Comparison of ENCODE assay signal across 17 cellular contexts in the genomic region with DNA sequence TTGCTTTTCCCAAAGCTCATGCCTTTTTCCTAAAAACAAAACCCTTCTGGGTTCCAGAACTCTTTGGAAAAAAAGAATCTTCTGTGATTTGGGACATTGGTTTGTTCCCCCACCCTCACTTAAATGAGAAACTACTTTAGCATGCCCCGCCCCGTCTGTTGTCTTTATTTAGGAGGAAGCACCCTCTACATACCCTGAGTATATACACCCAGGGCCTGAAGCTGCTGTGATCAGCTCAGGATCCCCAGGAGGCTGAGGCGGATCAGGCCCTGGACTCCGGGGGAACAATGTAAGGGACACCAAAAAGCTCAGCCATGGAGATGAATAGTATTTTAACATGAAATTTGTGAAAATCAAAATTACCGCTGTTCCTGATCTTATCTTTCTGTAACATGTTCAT. TPM values are rescaled to one million over a fixed set of nuclear protein-coding genes. Genes with fewer than 3 reads are reported as not detected.
DNase-seq lines count a peak whose midpoint lies in the region; TF ChIP-seq lines count a peak whose summit lies in the region.
"Had no signal": no experiment of that assay in that cellular context is flagged by ENCODE, and none has a peak within 500 bp of the region (broad histone marks: within the 10 kb centered on the region; RNA-seq: fewer than 3 reads in every experiment).

No MANE protein-coding gene starts in this region.

- H3K18ac ChIP-seq in H9 (ENCODE audit: insufficient read length, low read depth, low read length): no peak overlapping the region
- no peak overlapping the region for H3K18ac ChIP-seq in mesenchymal stem cell (ENCODE audit: low read depth in 1 of 2, low read length in 2 of 2)

- TF ChIP-seq CTCF in H9 (conservative IDR thresholded peaks at IDR 0.05) (no peak), PC-9 (conservative IDR thresholded peaks at IDR 0.05) (no peak), type B pancreatic cell (conservative IDR thresholded peaks at IDR 0.05) (no peak)

- H3K56ac ChIP-seq in H9 (ENCODE audit: insufficient read length, low read depth, low read length): no peak overlapping the region

- H3K36me3 Mint-ChIP-seq in H9 (ENCODE audit: insufficient read depth in 1 of 3, low read depth in 3 of 3) (no peaks in the 10 kb centered on the region; a peak in 1 of 7 replicates), type B pancreatic cell (no peaks in the 10 kb centered on the region)

- H2BK12ac ChIP-seq in H9 (ENCODE audit: insufficient read length, low read depth, low read length): no peak overlapping the region
- H2BK12ac ChIP-seq in mesenchymal stem cell (ENCODE audit: low read length in 2 of 2): no peak overlapping the region

- H3K79me1 ChIP-seq in H9 (ENCODE audit: insufficient read depth, low read depth, low read length, poor library complexity, severe bottlenecking) (no peaks in the 10 kb centered on the region), mesenchymal stem cell (replicated peaks; ENCODE audit: low read length, poor library complexity, severe bottlenecking) (no peaks in the 10 kb centered on the region)

- H3K4me3 Mint-ChIP-seq in H9: peak overlapping the region in 1 of 2 experiments; percentile 34; a peak in 1 of 5 replicates
- H3K4me3 Mint-ChIP-seq in type B pancreatic cell: peak overlapping the region; percentile 70
- H3K4me3 Mint-ChIP-seq: CD4-positive, alpha-beta T cell had no signal

- H3K36me3 ChIP-seq in PC-9 (ENCODE audit: low read depth): no peaks in the 10 kb centered on the region
- H3K36me3 ChIP-seq in mesenchymal stem cell (ENCODE audit: control insufficient read depth in 1 of 2, insufficient read depth in 2 of 2, low read depth in 1 of 2, low read length in 2 of 2): no peaks in the 10 kb centered on the region
- H3K36me3 ChIP-seq: BE2C, SJSA1 had no signal

- no peak overlapping the region for H2AFZ ChIP-seq in H9 (ENCODE audit: low read length)
- H2AFZ ChIP-seq in PC-9: no peak overlapping the region
- no peak overlapping the region for H2AFZ ChIP-seq in mesenchymal stem cell (ENCODE audit: low read depth, low read length)

- BruUV-seq in PC-9 (replicated peaks; lab: Mats Ljungman, UMichigan): no TSS peak

- WGBS in H9 (ENCODE audit: extremely low coverage, insufficient read length, low lambda C conversion rate): no CpG with 5 or more reads among the region's 5 CpGs
- WGBS in mesenchymal stem cell: 90% methylated on average over 5 of the region's 5 CpGs

- intact Hi-C loops in PC-9 (cut with micrococcal nuclease; ENCODE audit: unreplicated experiment): loop anchor here (10.0 kb wide), 1 partner anchor 324 kb away; no protein-coding TSS in a partner anchor

- H4K91ac ChIP-seq in H9 (ENCODE audit: insufficient read length, low read depth, low read length) (no peak overlapping the region), mesenchymal stem cell (ENCODE audit: low read length) (no peak overlapping the region)

- H2BK5ac ChIP-seq in H9 (ENCODE audit: insufficient read length, low read length) (no peak overlapping the region), mesenchymal stem cell (ENCODE audit: low read depth, low read length, poor library complexity, severe bottlenecking) (no peak overlapping the region)

- H3K27ac Mint-ChIP-seq in H9: peak overlapping the region in 2 of 3 experiments; percentile 53 to 59; a peak in 4 of 7 replicates
- peak overlapping the region; percentile 93 for H3K27ac Mint-ChIP-seq in type B pancreatic cell
- H3K27ac Mint-ChIP-seq: CD4-positive, alpha-beta T cell had no signal

- DNase-seq in H9 (no peak), PC-9 (no peak), mesenchymal stem cell (no peak), type B pancreatic cell (ENCODE audit: extremely low spot score, unreplicated experiment) (no peak), NCI-H2196 (lab: John Stamatoyannopoulos, UW; ENCODE audit: unreplicated experiment) (no peak), NCI-H187 treated with DMSO at 0.1 percent for 48 hours (lab: John Stamatoyannopoulos, UW) (no peak), D341Med (ENCODE audit: low spot score) (no peak)
- DNase-seq: BE2C; CD4-positive, alpha-beta T cell; DMS79; KBM-7; MV-4-11; NCI-H1417; NCI-H2081; NCI-H510A treated with DMSO at 0.1 percent for 48 hours; NCI-H82 had no signal

- H3F3A ChIP-seq in PC-9 (ENCODE audit: insufficient read depth, low read depth): peaks cover 19% of the 10 kb centered on the region; the same call in 1 of the 2 replicates

- H3K4me2 ChIP-seq in H9 (ENCODE audit: insufficient read depth, insufficient read length, low read length) (no peak overlapping the region), PC-9 (peak overlapping the region; percentile 77), mesenchymal stem cell (ENCODE audit: low read length, poor library complexity, severe bottlenecking) (no peak overlapping the region)

- H3K27me3 ChIP-seq in H9 (ENCODE audit: insufficient read depth, low read length) (no peaks in the 10 kb centered on the region), PC-9 (ENCODE audit: insufficient read depth, low read depth) (no peaks in the 10 kb centered on the region), mesenchymal stem cell (ENCODE audit: control insufficient read depth in 1 of 2, insufficient read depth in 1 of 2, low read length in 2 of 2) (peaks cover 0 to 3% of the 10 kb centered on the region in 2 experiments)
- H3K27me3 ChIP-seq: SJSA1 had no signal

- H4K20me1 ChIP-seq in H9 (ENCODE audit: control insufficient read depth, insufficient read depth, insufficient read length) (no peaks in the 10 kb centered on the region), PC-9 (ENCODE audit: insufficient read depth) (no peaks in the 10 kb centered on the region)

- no peak overlapping the region for H3K4me3 ChIP-seq in PC-9
- no peak overlapping the region for H3K4me3 ChIP-seq in mesenchymal stem cell (ENCODE audit: insufficient read depth in 1 of 2, low read depth in 1 of 2, low read length in 2 of 2)
- H3K4me3 ChIP-seq: SJSA1 had no signal

- H3K4ac ChIP-seq in H9 (ENCODE audit: low read depth, low read length) (no peak overlapping the region), mesenchymal stem cell (ENCODE audit: low read depth in 1 of 2, low read length in 2 of 2) (no peak overlapping the region)

- H2AK5ac ChIP-seq in H9 (ENCODE audit: insufficient read length, low read length) (no peak overlapping the region), mesenchymal stem cell (ENCODE audit: low read length, severe bottlenecking) (peak overlapping the region; percentile 41)

- POLR2A ChIA-PET in PC-9 (lab: Charles Lee; ENCODE audit: unreplicated experiment): no interaction called here

- H3K4me1 Mint-ChIP-seq in H9: peaks cover 43 to 46% of the 10 kb centered on the region in 2 experiments
- peaks cover 29% of the 10 kb centered on the region for H3K4me1 Mint-ChIP-seq in type B pancreatic cell (ENCODE audit: unreplicated experiment)

- no peak overlapping the region for H3T11ph ChIP-seq in H9 (ENCODE audit: low read length)

- H2BK120ac ChIP-seq in H9 (ENCODE audit: low read depth, low read length, poor library complexity, severe bottlenecking) (no peak overlapping the region), mesenchymal stem cell (ENCODE audit: low read depth, low read length) (no peak overlapping the region)

- no peaks in the 10 kb centered on the region for H3K79me2 ChIP-seq in H9 (ENCODE audit: insufficient read depth, low read length)
- H3K79me2 ChIP-seq in PC-9 (ENCODE audit: low read depth): no peaks in the 10 kb centered on the region

- H3K9me2 ChIP-seq in PC-9 (ENCODE audit: insufficient read depth): no peaks in the 10 kb centered on the region

- H3K9me3 Mint-ChIP-seq in H9 (no peaks in the 10 kb centered on the region), type B pancreatic cell (no peaks in the 10 kb centered on the region)
- H3K9me3 Mint-ChIP-seq: CD4-positive, alpha-beta T cell had no signal

- H3K9ac ChIP-seq in H9 (ENCODE audit: extremely low read depth, insufficient read length, low read length): no peak overlapping the region
- H3K9ac ChIP-seq in mesenchymal stem cell (ENCODE audit: low read length): no peak overlapping the region

- H3K23me2 ChIP-seq in H9 (ENCODE audit: insufficient read length, low read depth, low read length, poor library complexity, severe bottlenecking): no peaks in the 10 kb centered on the region

- H4K8ac ChIP-seq in H9 (replicated peaks; ENCODE audit: insufficient read length, low read depth, low read length) (no peak overlapping the region), mesenchymal stem cell (ENCODE audit: low read length) (no peak overlapping the region)

- no peak overlapping the region for H3K27ac ChIP-seq in H9 (ENCODE audit: insufficient read length, low read depth, low read length)
- H3K27ac ChIP-seq in PC-9: no peak overlapping the region
- no peak overlapping the region for H3K27ac ChIP-seq in mesenchymal stem cell (ENCODE audit: low read length, poor library complexity, severe bottlenecking)
- H3K27ac ChIP-seq: SJSA1 had no signal

- H3K27me3 Mint-ChIP-seq in H9 (ENCODE audit: low read depth) (no peaks in the 10 kb centered on the region), type B pancreatic cell (no peaks in the 10 kb centered on the region)
- H3K27me3 Mint-ChIP-seq: CD4-positive, alpha-beta T cell had no signal

- H3K23ac ChIP-seq in H9 (ENCODE audit: insufficient read length, low read depth, low read length): no peak overlapping the region
- no peak overlapping the region for H3K23ac ChIP-seq in mesenchymal stem cell (ENCODE audit: low read length in 2 of 2)

- no peak overlapping the region for H4K5ac ChIP-seq in H9 (ENCODE audit: insufficient read length, low read depth, low read length)

- CTCF ChIA-PET in PC-9 (lab: Charles Lee): interaction anchor here (0.7 to 1.0 kb wide), 2 partner anchors 110 to 1866 kb away, joined by 3 to 6 read pairs; no protein-coding TSS in a partner anchor

- H3K14ac ChIP-seq in H9 (ENCODE audit: insufficient read depth, low read length) (no peak overlapping the region), mesenchymal stem cell (ENCODE audit: low read length in 2 of 2) (no peak overlapping the region)

- H3K4me1 ChIP-seq in H9 (ENCODE audit: insufficient read depth, low read length): peaks cover 10% of the 10 kb centered on the region; the same call in 1 of the 2 replicates
- H3K4me1 ChIP-seq in PC-9 (replicated peaks; ENCODE audit: insufficient read depth): peaks cover 51% of the 10 kb centered on the region
- peaks cover 12% of the 10 kb centered on the region for H3K4me1 ChIP-seq in mesenchymal stem cell (ENCODE audit: control insufficient read depth, insufficient read depth, low read depth, low read length)
- H3K4me1 ChIP-seq: BE2C had no signal

- no peak overlapping the region for H2BK15ac ChIP-seq in H9 (ENCODE audit: low read depth, low read length)
- no peak overlapping the region for H2BK15ac ChIP-seq in mesenchymal stem cell (ENCODE audit: low read depth, poor library complexity, severe bottlenecking)

- H3K9me3 ChIP-seq in H9 (ENCODE audit: control insufficient read depth, low read depth, low read length): no peaks in the 10 kb centered on the region
- H3K9me3 ChIP-seq in PC-9 (ENCODE audit: insufficient read depth, low read depth): no peaks in the 10 kb centered on the region
- H3K9me3 ChIP-seq in mesenchymal stem cell (ENCODE audit: control insufficient read depth, low read length): no peaks in the 10 kb centered on the region
- H3K9me3 ChIP-seq: BE2C, SJSA1 had no signal

- no peak overlapping the region for H2BK20ac ChIP-seq in H9 (ENCODE audit: low read depth, low read length, poor library complexity, severe bottlenecking)

RNA-seq across cellular contexts. Expression of a gene that starts 1.4 kb away (rescaled TPM):
- total RNA-seq in H9 (2021): 0.15 and 0.37 TPM in 2 replicates
- 3.9 and 4.0 TPM in 2 replicates for total RNA-seq in PC-9 (2021)
- not detected for polyA plus RNA-seq in mesenchymal stem cell (2013, experiment 1 of 2)
- polyA plus RNA-seq in mesenchymal stem cell (2013, experiment 2 of 2): not detected
- total RNA-seq in type B pancreatic cell (ENCODE audit: low replicate concordance): 10.7 and 43.3 TPM in 2 replicates
